ENCODE assay signal across 1 cellular context in the genomic region with DNA sequence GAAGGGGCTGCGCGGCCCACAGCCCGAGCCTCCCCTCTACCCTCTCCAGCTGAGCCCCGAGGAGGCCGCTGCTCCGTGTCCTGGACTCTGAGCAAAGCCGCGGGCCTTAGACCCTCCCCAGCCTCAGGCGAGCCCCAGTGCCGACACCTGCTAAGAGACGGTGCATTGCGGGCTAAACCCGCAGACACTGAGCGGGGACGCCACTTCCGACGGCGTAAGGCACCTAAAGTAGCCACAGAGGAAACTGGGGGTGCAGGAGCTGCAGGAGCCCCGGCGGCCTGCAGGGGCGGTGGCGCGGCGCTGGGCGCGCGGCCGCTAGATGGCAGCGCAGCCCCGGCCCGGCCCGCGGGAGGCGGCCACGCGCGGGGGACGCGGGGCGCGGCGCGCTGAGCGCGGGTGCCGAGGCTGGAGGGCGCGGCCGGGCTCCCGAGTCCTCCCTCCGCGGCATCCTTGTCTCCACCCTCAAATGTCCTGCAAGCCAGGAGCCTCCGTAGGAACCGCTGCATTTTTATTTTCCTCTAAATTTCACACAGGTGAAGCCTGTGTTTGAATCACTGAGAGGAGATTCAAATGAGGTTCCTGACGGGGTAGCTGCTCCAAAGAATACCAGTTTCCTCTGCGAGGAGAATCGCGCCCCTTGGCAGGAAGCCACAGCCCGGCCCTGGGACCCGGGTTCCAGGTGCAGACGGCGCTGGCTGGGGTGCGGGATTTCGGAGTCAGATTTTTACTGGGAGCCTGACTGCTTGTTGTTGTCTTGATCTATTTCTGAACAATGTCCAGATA.
TF ChIP-seq lines count a peak whose summit lies in the region.

No MANE protein-coding gene starts in this region.

TF ChIP-seq in SK-N-SH treated with all-trans-retinoic acid at 6 μM for 48 hours, 23 proteins besides CTCF, POLR2A, EP300 and RAD21 (continued from another document):
- TF ChIP-seq ZNF565 (CRISPR knock-in tag; conservative IDR thresholded peaks at IDR 0.05; ENCODE audit: low read depth): no peak
